ENCODE assay signal across 9 cellular contexts in the genomic region with DNA sequence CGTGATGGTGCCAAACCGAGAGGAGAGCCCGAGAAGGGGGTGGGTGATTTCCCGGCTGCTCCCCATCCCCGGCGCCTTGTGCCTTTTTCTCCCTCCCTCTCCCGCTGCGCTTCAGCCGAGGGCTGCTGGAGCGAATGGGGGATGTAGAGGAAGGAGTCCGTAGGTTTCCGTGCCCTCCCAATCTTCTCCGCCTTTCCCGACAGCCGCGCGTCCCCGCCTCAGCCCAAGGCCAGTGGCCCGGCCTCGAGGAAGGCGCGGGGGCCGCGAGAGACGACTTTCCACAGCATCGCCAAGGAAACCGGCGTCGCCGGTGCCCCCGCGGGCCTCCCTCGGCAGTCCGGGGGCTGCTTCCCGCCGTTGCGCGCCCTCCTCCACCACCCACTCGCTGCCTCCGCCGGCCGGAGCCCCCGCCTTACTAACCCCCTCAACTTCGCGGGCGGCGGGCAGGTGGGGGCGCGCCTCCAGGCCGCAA. TPM values are rescaled to one million over a fixed set of nuclear protein-coding genes. Genes with fewer than 3 reads are reported as not detected.
DNase-seq lines count a peak whose midpoint lies in the region; ATAC-seq, FAIRE-seq and TF ChIP-seq lines count a peak whose summit lies in the region.
"Had no signal": no experiment of that assay in that cellular context is flagged by ENCODE, and none has a peak within 500 bp of the region (broad histone marks: within the 10 kb centered on the region; RNA-seq: fewer than 3 reads in every experiment).

No MANE protein-coding gene starts in this region.

- H3K27ac Mint-ChIP-seq in activated CD8-positive, alpha-beta T cell treated with anti-CD3 and anti-CD28 coated beads for 36 hours: peak overlapping the region; percentile 100

- DNase-seq in activated CD8-positive, alpha-beta T cell treated with anti-CD3 and anti-CD28 coated beads for 36 hours: peak; percentile 33
- DNase-seq in left ventricle myocardium superior (peak; percentile 38), ecto neural progenitor cell (ENCODE audit: low spot score) (no peak), HTR-8/SVneo (ENCODE audit: insufficient read length, low spot score) (no peak), NCI-H1105 (lab: John Stamatoyannopoulos, UW) (no peak)

- POLR2A ChIA-PET in activated CD8-positive, alpha-beta T cell treated with anti-CD3 and anti-CD28 coated beads for 36 hours (lab: Charles Lee): interaction anchor here (0.6 to 6.0 kb wide), 9 partner anchors 9 to 204 kb away, joined by 3 to 46 read pairs (median 16); no protein-coding TSS in a partner anchor

- CTCF ChIA-PET in activated CD8-positive, alpha-beta T cell treated with anti-CD3 and anti-CD28 coated beads for 36 hours (lab: Charles Lee): interaction anchor here (1.6 to 6.6 kb wide), 3 partner anchors 203 to 221 kb away, joined by 3 to 128 read pairs (median 8); no protein-coding TSS in a partner anchor

- intact Hi-C loops in activated CD8-positive, alpha-beta T cell treated with anti-CD3 and anti-CD28 coated beads for 36 hours (cut with micrococcal nuclease): loop anchor here (5.0 kb wide), 2 partner anchors 218 to 267 kb away; no protein-coding TSS in a partner anchor
- intact Hi-C loops in left ventricle myocardium superior (cut with micrococcal nuclease): no loop called here

- H3K27me3 Mint-ChIP-seq in activated CD8-positive, alpha-beta T cell treated with anti-CD3 and anti-CD28 coated beads for 36 hours: peaks cover 9% of the 10 kb centered on the region

- H3K27ac ChIP-seq in skin epidermis: peak overlapping the region in 16 of 21 experiments; percentile 21 to 94 (median 70)

- peaks cover 52% of the 10 kb centered on the region for H3K4me1 Mint-ChIP-seq in activated CD8-positive, alpha-beta T cell treated with anti-CD3 and anti-CD28 coated beads for 36 hours (ENCODE audit: low read depth)

- FAIRE-seq in HTR-8/SVneo (lab: Jason Lieb, UNC): no peak
- FAIRE-seq: islet of Langerhans had no signal

- TF ChIP-seq CTCF in GM12875 (IDR thresholded peaks at IDR 0.05; ENCODE audit: borderline replicate concordance, insufficient read depth, low read depth, low read length): no peak
- no peak for TF ChIP-seq CTCF in activated CD8-positive, alpha-beta T cell treated with anti-CD3 and anti-CD28 coated beads for 36 hours (IDR thresholded peaks at IDR 0.05)

- peak overlapping the region; percentile 97 for H3K4me3 Mint-ChIP-seq in activated CD8-positive, alpha-beta T cell treated with anti-CD3 and anti-CD28 coated beads for 36 hours

- peaks cover 54% of the 10 kb centered on the region for H3K36me3 Mint-ChIP-seq in activated CD8-positive, alpha-beta T cell treated with anti-CD3 and anti-CD28 coated beads for 36 hours (ENCODE audit: low read depth)

- H3K4me3 ChIP-seq in GM12875 (ENCODE audit: low read depth, low read length) (peak overlapping the region; percentile 68), skin epidermis (peak overlapping the region; percentile 69 to 87 (median 74))

- no peaks in the 10 kb centered on the region for H3K9me3 Mint-ChIP-seq in activated CD8-positive, alpha-beta T cell treated with anti-CD3 and anti-CD28 coated beads for 36 hours

- no peak for ATAC-seq in activated CD8-positive, alpha-beta T cell treated with anti-CD3 and anti-CD28 coated beads for 36 hours
- ATAC-seq in left ventricle myocardium superior (no peak), HG02798 (IDR thresholded peaks at IDR 0.05; ENCODE audit: poor library complexity, unreplicated experiment) (no peak)

RNA-seq across cellular contexts. Expression of gene EGR2, which starts 1.2 kb away (rescaled TPM):
- total RNA-seq in activated CD8-positive, alpha-beta T cell treated with anti-CD3 and anti-CD28 coated beads for 36 hours: 10 to 100 TPM; 45.6 to 46.6 TPM
- 0.55 TPM for total RNA-seq in left ventricle myocardium superior

RNA-seq across cellular contexts. Expression of gene ADO, which starts 10.4 kb away (rescaled TPM):
- 10 to 100 TPM; 28.0 to 28.9 TPM for total RNA-seq in activated CD8-positive, alpha-beta T cell treated with anti-CD3 and anti-CD28 coated beads for 36 hours
- 16.7 TPM for total RNA-seq in left ventricle myocardium superior

Comparison
In these comparisons a context has a peak if more than half of its experiments do, and no peak if none do; other contexts are left out.
1. DNase-seq: peak in activated CD8-positive, alpha-beta T cell treated with anti-CD3 and anti-CD28 coated beads for 36 hours (single experiment) and left ventricle myocardium superior (single experiment); none in ecto neural progenitor cell (single experiment), HTR-8/SVneo (single experiment) and NCI-H1105 (single experiment).
2. RNA of gene EGR2, which starts 1.2 kb away (total RNA-seq): 45.6 to 46.6 TPM in activated CD8-positive, alpha-beta T cell treated with anti-CD3 and anti-CD28 coated beads for 36 hours; 0.55 TPM in left ventricle myocardium superior (single experiment); every median in the first group is over 10 times any median in the second.